ENCODE assay signal across 22 cellular contexts in genomic region chr10:82883588-82883987, GRCh38.
"Had no signal": no experiment of that assay in that cellular context is flagged by ENCODE, and none has a peak within 500 bp of the region (broad histone marks: within the 10 kb centered on the region; RNA-seq: fewer than 3 reads in every experiment).

No MANE protein-coding gene starts in this region.

- H3K9me3 ChIP-seq: adrenal gland, breast epithelium, left ventricle myocardium inferior, sigmoid colon, thoracic aorta had no signal

- H3K27me3 ChIP-seq: adrenal gland, breast epithelium, hepatocyte, neural progenitor cell, sigmoid colon, spleen had no signal

- H3K4me2 ChIP-seq: hepatocyte, neural progenitor cell had no signal

- H3K79me2 ChIP-seq: hepatocyte had no signal

- ATAC-seq: activated CD8-positive, alpha-beta T cell treated with anti-CD3 and anti-CD28 coated beads, Interleukin-2, amount 10 ng/mL, durations not matched to agents 7 days and 5 days; activated naive CD4-positive, alpha-beta T cell treated with anti-CD3 and anti-CD28 coated beads, Interleukin-2, amount 50 U/mL, for 72 hours; activated T-helper 17 cell treated with anti-CD3 and anti-CD28 coated beads, Interleukin-2, amount 50 U/mL, for 72 hours; naive thymus-derived CD8-positive, alpha-beta T cell had no signal

- H2AFZ ChIP-seq: hepatocyte, neural progenitor cell had no signal

- H3K4me3 ChIP-seq: adrenal gland, breast epithelium, hepatocyte, left ventricle myocardium inferior, neural progenitor cell, sigmoid colon, spleen, thoracic aorta had no signal

- DNase-seq: activated CD4-positive, alpha-beta T cell treated with anti-CD3 and anti-CD28 coated beads, Interleukin-2, amount 10 ng/mL, durations not matched to agents 7 days and 5 days; activated CD4-positive, CD25-positive, alpha-beta regulatory T cell treated with anti-CD3 and anti-CD28 coated beads, Interleukin-2, amount 50 U/mL, for 72 hours; activated CD8-positive, alpha-beta T cell treated with anti-CD3 and anti-CD28 coated beads, Interleukin-2, amount 10 ng/mL, durations not matched to agents 7 days and 5 days; activated T-cell treated with anti-CD3 and anti-CD28 coated beads, Interleukin-2, amount 50 U/mL, for 24 hours; adrenal gland; effector memory CD4-positive, alpha-beta T cell; glutamatergic neuron; immature natural killer cell; left ventricle myocardium inferior; mammary epithelial cell; naive thymus-derived CD8-positive, alpha-beta T cell; sigmoid colon; spleen; stimulated activated CD4-positive, alpha-beta T cell treated with anti-CD3 and anti-CD28 coated beads, Interleukin-4, amount 100 ng/mL, for 24 hours; stimulated activated naive CD4-positive, alpha-beta T cell treated with Interleukin-2 at 50 U/mL for 16 hours; WERI-Rb-1 had no signal

- H3K9ac ChIP-seq: neural progenitor cell had no signal

- H3K27ac ChIP-seq: adrenal gland, breast epithelium, hepatocyte, left ventricle myocardium inferior, neural progenitor cell, sigmoid colon, spleen, thoracic aorta, WERI-Rb-1 had no signal

- H3K36me3 ChIP-seq: adrenal gland, breast epithelium, left ventricle myocardium inferior, neural progenitor cell, sigmoid colon, spleen, thoracic aorta, WERI-Rb-1 had no signal

- H3K4me1 ChIP-seq: adrenal gland, breast epithelium, left ventricle myocardium inferior, neural progenitor cell, sigmoid colon, spleen had no signal
